Comparison of ENCODE assay signal across 1 cellular context in the genomic region with DNA sequence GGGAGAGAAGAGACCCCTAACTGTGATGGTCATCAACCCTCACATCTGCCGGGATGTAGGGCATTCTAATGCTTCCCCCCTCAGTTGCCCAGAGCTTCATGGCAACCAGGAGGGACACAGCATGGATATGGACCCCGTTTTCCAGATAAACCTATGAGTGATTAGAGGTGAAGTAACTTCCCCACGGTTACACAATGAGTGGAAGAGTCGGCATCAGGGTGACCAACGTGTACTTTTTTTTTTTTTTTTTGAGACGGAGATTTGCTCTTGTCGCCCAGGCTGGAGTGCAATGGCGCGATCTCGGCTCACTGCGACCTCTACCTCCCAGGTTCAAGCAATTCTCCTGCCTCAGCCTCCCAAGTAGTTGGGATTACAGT.
TF ChIP-seq lines count a peak whose summit lies in the region.

No MANE protein-coding gene starts in this region.

TF ChIP-seq in IMR-90, 13 proteins besides CTCF, POLR2A, EP300 and RAD21 (continued from another document):
- no peak for TF ChIP-seq CHD1 (IDR thresholded peaks at IDR 0.05; ENCODE audit: low read depth, low read length)
- TF ChIP-seq, protein P1, sequence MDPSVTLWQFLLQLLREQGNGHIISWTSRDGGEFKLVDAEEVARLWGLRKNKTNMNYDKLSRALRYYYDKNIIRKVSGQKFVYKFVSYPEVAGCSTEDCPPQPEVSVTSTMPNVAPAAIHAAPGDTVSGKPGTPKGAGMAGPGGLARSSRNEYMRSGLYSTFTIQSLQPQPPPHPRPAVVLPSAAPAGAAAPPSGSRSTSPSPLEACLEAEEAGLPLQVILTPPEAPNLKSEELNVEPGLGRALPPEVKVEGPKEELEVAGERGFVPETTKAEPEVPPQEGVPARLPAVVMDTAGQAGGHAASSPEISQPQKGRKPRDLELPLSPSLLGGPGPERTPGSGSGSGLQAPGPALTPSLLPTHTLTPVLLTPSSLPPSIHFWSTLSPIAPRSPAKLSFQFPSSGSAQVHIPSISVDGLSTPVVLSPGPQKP (IDR thresholded peaks at IDR 0.05; ENCODE audit: borderline replicate concordance, low read depth, low read length), result no peak
